ENCODE assay signal across 1 cellular context in genomic region chr11:66718320-66718971, GRCh38.
A peak's percentile ranks its signal among the peaks of the same experiment; 100 is the strongest.
TF ChIP-seq lines count a peak whose summit lies in the region.

No MANE protein-coding gene starts in this region.

TF ChIP-seq in WTC11, 78 proteins besides CTCF, POLR2A, EP300 and RAD21 (continued from another document):
- TF ChIP-seq STAT6 (CRISPR knock-in tag; conservative IDR thresholded peaks at IDR 0.05; ENCODE audit: low read depth) (no peak), MYBL2 (CRISPR knock-in tag; IDR thresholded peaks at IDR 0.05) (no peak), RORB (CRISPR knock-in tag; IDR thresholded peaks at IDR 0.05) (no peak), SMAD4 (CRISPR knock-in tag; IDR thresholded peaks at IDR 0.05) (no peak), NR3C1 (CRISPR knock-in tag; conservative IDR thresholded peaks at IDR 0.05; ENCODE audit: low read depth) (0 out of 2 replicates have a peak, but pooled peaks have one; percentile 39), USF1 (CRISPR knock-in tag; IDR thresholded peaks at IDR 0.05) (no peak), KAT7 (CRISPR knock-in tag; IDR thresholded peaks at IDR 0.05; ENCODE audit: borderline replicate concordance) (no peak), E2F4 (CRISPR knock-in tag; IDR thresholded peaks at IDR 0.05; ENCODE audit: borderline replicate concordance, low read depth) (no peak)
